1 cellular context compared by ENCODE assay signal in the genomic region with DNA sequence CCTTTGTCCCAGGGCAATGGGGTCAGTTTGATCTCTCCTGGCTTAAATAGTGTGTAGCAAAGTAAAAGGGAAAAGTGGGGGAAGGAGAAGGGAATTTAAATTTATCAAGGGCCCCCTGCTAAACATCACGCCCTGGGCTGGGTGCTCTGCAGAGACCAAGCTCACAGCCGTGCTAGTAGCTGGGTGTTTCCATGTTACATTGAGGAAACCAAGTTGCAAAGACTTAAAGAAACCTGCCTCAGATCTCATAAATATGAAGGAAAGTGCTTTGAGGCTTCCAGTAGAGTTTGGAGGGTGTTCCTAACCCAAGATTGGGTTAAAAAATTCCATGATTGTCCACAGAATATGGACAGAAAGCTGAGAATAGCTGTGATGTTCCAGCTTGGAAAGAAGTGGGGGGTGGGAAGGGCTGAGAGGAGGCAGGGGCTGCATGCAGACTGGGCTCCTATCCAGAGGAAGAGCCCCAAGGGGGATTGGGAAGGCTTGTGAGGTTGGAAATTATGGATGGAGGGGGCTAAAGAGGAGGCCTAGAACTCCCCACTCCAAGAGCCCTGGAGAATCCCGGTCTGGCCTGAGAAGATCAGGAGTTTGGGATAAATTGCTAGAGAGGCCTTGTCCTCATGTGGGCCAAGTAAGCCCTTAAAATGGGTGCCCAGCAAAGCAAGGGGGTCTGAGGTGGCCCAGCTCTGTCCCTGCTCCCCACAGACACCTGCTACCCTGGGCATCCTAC.
A peak's percentile ranks its signal among the peaks of the same experiment; 100 is the strongest.
TF ChIP-seq lines count a peak whose summit lies in the region.

No MANE protein-coding gene starts in this region.

TF ChIP-seq in liver, 16 proteins besides CTCF, POLR2A, EP300 and RAD21 (continued from another document):
- TF ChIP-seq, protein P1, sequence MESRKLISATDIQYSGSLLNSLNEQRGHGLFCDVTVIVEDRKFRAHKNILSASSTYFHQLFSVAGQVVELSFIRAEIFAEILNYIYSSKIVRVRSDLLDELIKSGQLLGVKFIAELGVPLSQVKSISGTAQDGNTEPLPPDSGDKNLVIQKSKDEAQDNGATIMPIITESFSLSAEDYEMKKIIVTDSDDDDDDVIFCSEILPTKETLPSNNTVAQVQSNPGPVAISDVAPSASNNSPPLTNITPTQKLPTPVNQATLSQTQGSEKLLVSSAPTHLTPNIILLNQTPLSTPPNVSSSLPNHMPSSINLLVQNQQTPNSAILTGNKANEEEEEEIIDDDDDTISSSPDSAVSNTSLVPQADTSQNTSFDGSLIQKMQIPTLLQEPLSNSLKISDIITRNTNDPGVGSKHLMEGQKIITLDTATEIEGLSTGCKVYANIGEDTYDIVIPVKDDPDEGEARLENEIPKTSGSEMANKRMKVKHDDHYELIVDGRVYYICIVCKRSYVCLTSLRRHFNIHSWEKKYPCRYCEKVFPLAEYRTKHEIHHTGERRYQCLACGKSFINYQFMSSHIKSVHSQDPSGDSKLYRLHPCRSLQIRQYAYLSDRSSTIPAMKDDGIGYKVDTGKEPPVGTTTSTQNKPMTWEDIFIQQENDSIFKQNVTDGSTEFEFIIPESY (IDR thresholded peaks at IDR 0.05), result peak; percentile 21
- TF ChIP-seq JUND (IDR thresholded peaks at IDR 0.05) (no peak), HNF4G (IDR thresholded peaks at IDR 0.05) (no peak), YY1 (IDR thresholded peaks at IDR 0.05) (peak; percentile 48)
